ENCODE assay signal across 1 cellular context in the genomic region with DNA sequence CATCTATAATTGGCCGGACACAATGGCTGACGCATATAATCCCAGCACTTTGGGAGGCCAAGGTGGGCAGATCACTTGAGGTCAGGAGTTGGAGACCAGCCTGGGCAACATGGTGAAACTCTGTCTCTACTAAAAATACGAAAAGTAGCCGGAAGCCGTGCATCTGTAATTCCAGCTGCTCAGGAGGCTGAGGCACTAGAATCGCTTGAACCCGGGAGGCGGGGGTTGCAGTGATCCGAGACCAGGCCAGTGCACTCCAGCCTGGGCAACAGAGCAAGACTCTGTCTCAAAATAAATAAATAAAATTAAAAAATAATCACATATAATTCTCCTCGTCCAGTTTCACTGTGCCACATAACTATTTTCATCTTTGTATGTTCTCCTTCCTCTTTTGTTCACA.
TF ChIP-seq lines count a peak whose summit lies in the region.

No MANE protein-coding gene starts in this region.

TF ChIP-seq in HepG2, 621 proteins besides CTCF, POLR2A, EP300 and RAD21:
- TF ChIP-seq ZNF121 (CRISPR knock-in tag; IDR thresholded peaks at IDR 0.05): 0 out of 2 replicates have a peak, but pooled peaks have one; percentile 14
